ENCODE assay signal across 7 cellular contexts in the genomic region with DNA sequence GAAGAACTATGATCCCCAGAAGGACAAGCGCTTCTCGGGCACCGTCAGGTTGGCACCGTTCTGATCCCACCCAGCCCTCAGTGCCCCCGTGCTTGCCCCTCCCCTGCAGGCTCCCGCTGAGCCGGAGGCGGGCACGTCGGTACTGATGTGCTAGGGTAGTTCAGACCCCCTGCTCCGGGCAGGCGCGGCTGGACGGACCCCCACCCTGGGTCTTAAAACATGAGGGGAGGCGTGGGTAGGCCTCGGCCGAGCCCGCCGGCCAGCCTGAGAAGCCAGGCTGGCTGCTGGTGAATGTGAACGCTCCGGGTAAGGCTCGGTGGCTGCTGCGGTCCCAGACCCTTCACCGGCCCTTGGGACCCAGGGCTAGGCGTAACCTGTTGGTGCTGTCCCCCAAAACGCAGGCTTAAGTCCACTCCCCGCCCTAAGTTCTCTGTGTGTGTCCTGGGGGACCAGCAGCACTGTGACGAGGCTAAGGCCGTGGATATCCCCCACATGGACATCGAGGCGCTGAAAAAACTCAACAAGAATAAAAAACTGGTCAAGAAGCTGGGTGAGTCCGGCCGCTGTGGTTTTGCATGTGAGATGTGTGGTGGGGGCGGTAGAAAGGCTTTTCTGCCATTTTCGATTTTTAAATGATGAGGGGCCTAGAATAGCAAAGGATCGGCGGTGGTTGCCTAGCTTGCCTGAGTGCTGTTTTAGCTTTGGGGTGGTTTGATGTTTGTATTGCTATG. TPM values are rescaled to one million over a fixed set of nuclear protein-coding genes. Genes with fewer than 3 reads are reported as not detected.
DNase-seq lines count a peak whose midpoint lies in the region; ATAC-seq and TF ChIP-seq lines count a peak whose summit lies in the region.
"Had no signal": no experiment of that assay in that cellular context is flagged by ENCODE, and none has a peak within 500 bp of the region (broad histone marks: within the 10 kb centered on the region; RNA-seq: fewer than 3 reads in every experiment).

No MANE protein-coding gene starts in this region.

- H3K9me3 Mint-ChIP-seq in activated CD8-positive, alpha-beta memory T cell treated with anti-CD3 and anti-CD28 coated beads, Interleukin-2, amount 10 ng/mL, durations not matched to agents 7 days and 5 days (ENCODE audit: low read depth) = no peaks in the 10 kb centered on the region

- peak overlapping the region; percentile 99 for H3K4me3 Mint-ChIP-seq in activated CD8-positive, alpha-beta memory T cell treated with anti-CD3 and anti-CD28 coated beads, Interleukin-2, amount 10 ng/mL, durations not matched to agents 7 days and 5 days

- H3K4me3 ChIP-seq in coronary artery (peak overlapping the region; percentile 88), parathyroid adenoma (ENCODE audit: low read depth, low read length) (peak overlapping the region; percentile 97)

- H3K27ac ChIP-seq in coronary artery (peak overlapping the region; percentile 92), parathyroid adenoma (peak overlapping the region; percentile 83)

- peaks cover 45% of the 10 kb centered on the region for H3K4me1 Mint-ChIP-seq in activated CD8-positive, alpha-beta memory T cell treated with anti-CD3 and anti-CD28 coated beads, Interleukin-2, amount 10 ng/mL, durations not matched to agents 7 days and 5 days

- H2AFZ ChIP-seq in parathyroid adenoma = peak overlapping the region; percentile 99

- H3K79me2 ChIP-seq in parathyroid adenoma = no peaks in the 10 kb centered on the region

- CTCF ChIA-PET in activated CD8-positive, alpha-beta memory T cell treated with anti-CD3 and anti-CD28 coated beads, Interleukin-2, amount 10 ng/mL, durations not matched to agents 7 days and 5 days (lab: Charles Lee) = interaction anchor here (0.7 to 5.7 kb wide), 9 partner anchors 8 to 268 kb away, joined by 3 to 71 read pairs (median 10); a partner anchor contains a TSS
- CTCF ChIA-PET in HEK293T (lab: Yijun Ruan, JAX) = interaction anchor here (1.2 kb wide), 1 partner anchor 18 kb away, joined by 3 read pairs; no protein-coding TSS in a partner anchor

- peaks cover 57% of the 10 kb centered on the region for H3K36me3 Mint-ChIP-seq in activated CD8-positive, alpha-beta memory T cell treated with anti-CD3 and anti-CD28 coated beads, Interleukin-2, amount 10 ng/mL, durations not matched to agents 7 days and 5 days

- no peak for TF ChIP-seq CTCF in coronary artery (IDR thresholded peaks at IDR 0.05)
- TF ChIP-seq CTCF in parathyroid adenoma (IDR thresholded peaks at IDR 0.05) = no peak

- peaks cover 15% of the 10 kb centered on the region for H3K4me1 ChIP-seq in parathyroid adenoma

- no peak for DNase-seq in activated CD8-positive, alpha-beta memory T cell treated with anti-CD3 and anti-CD28 coated beads, Interleukin-2, amount 10 ng/mL, durations not matched to agents 7 days and 5 days
- DNase-seq in activated CD8-positive, alpha-beta memory T cell treated with anti-CD3 and anti-CD28 coated beads for 24 hours = no peak
- DNase-seq in coronary artery (ENCODE audit: low spot score) (peak; percentile 84), hepatic stellate cell (ENCODE audit: low spot score) (no peak), HEK293T (ENCODE audit: extremely low spot score) (no peak)

- no peaks in the 10 kb centered on the region for H3K27me3 ChIP-seq in parathyroid adenoma (ENCODE audit: control insufficient read depth, insufficient read depth, low read length)

- H3K9me3 ChIP-seq in parathyroid adenoma (ENCODE audit: control insufficient read depth, low read length) = no peaks in the 10 kb centered on the region

- H3K27ac Mint-ChIP-seq in activated CD8-positive, alpha-beta memory T cell treated with anti-CD3 and anti-CD28 coated beads, Interleukin-2, amount 10 ng/mL, durations not matched to agents 7 days and 5 days = peak overlapping the region; percentile 97

- ATAC-seq in activated CD8-positive, alpha-beta memory T cell treated with anti-CD3 and anti-CD28 coated beads, Interleukin-2, amount 10 ng/mL, durations not matched to agents 7 days and 5 days = peak; percentile 5

- no peaks in the 10 kb centered on the region for H3K36me3 ChIP-seq in parathyroid adenoma (ENCODE audit: control insufficient read depth, insufficient read depth, low read length)

- H3K4me2 ChIP-seq in parathyroid adenoma (ENCODE audit: low read length) = peak overlapping the region; percentile 98

- H3K27me3 Mint-ChIP-seq in activated CD8-positive, alpha-beta memory T cell treated with anti-CD3 and anti-CD28 coated beads, Interleukin-2, amount 10 ng/mL, durations not matched to agents 7 days and 5 days = no peaks in the 10 kb centered on the region

- POLR2A ChIA-PET in HEK293T (lab: Yijun Ruan, JAX) = interaction anchor here (0.8 to 3.1 kb wide), 11 partner anchors 9 to 127 kb away, joined by 3 to 22 read pairs (median 4); a partner anchor contains a TSS

- H3K9ac ChIP-seq in parathyroid adenoma = peak overlapping the region; percentile 5

TF ChIP-seq in HEK293T, 16 proteins besides CTCF, POLR2A, EP300 and RAD21:
- TF ChIP-seq BHLHE40 (IDR thresholded peaks at IDR 0.05; ENCODE audit: borderline replicate concordance) = no peak
- TF ChIP-seq FOXK2 (IDR thresholded peaks at IDR 0.05) = no peak
- no peak for TF ChIP-seq FOXA1 (IDR thresholded peaks at IDR 0.05)
- TF ChIP-seq FOXM1 (IDR thresholded peaks at IDR 0.05; ENCODE audit: borderline replicate concordance) = no peak

RNA-seq across cellular contexts. Expression of a gene that starts 0.9 kb away (rescaled TPM):
- total RNA-seq in activated CD8-positive, alpha-beta memory T cell treated with anti-CD3 and anti-CD28 coated beads, Interleukin-2, amount 10 ng/mL, durations not matched to agents 7 days and 5 days = 1,000 to 10,000 TPM; 1,163 to 1,382 TPM

RNA-seq across cellular contexts. Expression of a gene that starts 17.0 kb away (rescaled TPM):
- 10 to 100 TPM; 15.4 to 16.0 TPM for total RNA-seq in activated CD8-positive, alpha-beta memory T cell treated with anti-CD3 and anti-CD28 coated beads, Interleukin-2, amount 10 ng/mL, durations not matched to agents 7 days and 5 days

RNA-seq across cellular contexts. Expression of a gene that starts 27.7 kb away (rescaled TPM):
- under 1 TPM in 1 of 2 experiments, not detected in 1; 0.16 TPM for total RNA-seq in activated CD8-positive, alpha-beta memory T cell treated with anti-CD3 and anti-CD28 coated beads, Interleukin-2, amount 10 ng/mL, durations not matched to agents 7 days and 5 days

RNA-seq across cellular contexts. Expression of a gene that starts 43.6 kb away (rescaled TPM):
- total RNA-seq in activated CD8-positive, alpha-beta memory T cell treated with anti-CD3 and anti-CD28 coated beads, Interleukin-2, amount 10 ng/mL, durations not matched to agents 7 days and 5 days = not detected
- total RNA-seq: renal cortical epithelial cell had no signal
